ENCODE assay signal across 8 cellular contexts in the genomic region with DNA sequence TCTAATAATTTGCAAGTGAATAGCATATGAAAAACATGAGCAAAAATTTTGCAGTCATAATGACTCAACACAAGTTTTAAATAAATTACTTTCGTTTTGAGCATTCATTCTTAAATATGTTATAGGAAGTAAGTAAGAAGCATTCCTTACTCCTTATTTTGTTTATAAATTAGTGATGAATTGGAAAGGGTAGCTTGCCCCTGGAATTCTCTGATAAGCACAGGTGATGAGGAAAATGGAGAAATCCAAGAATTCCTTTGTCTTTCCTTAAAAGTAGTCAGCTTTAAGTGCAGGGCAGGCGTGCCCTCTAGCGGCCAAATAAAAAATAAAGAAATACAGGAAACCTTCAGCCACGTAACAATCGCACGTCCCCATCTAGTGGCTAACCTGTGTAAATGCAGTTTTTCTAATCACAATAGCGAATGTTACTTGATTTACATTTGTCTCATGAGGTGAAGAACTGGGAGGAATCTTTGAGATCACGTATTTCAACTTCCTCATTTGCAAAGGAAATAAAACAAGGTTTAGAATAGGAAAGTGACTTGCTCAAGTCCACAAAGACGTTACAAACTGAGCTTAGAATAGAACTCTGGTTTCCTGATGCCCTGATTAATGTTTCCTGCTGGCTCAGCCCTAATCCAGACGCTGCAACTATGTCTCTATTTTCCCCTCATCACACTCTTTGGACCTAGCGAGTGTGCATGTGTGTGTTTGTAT. TPM values are rescaled to one million over a fixed set of nuclear protein-coding genes. Genes with fewer than 3 reads are reported as not detected.
DNase-seq lines count a peak whose midpoint lies in the region; TF ChIP-seq lines count a peak whose summit lies in the region.

No MANE protein-coding gene starts in this region.

- no peaks in the 10 kb centered on the region for H3K9me3 Mint-ChIP-seq in activated naive CD8-positive, alpha-beta T cell (ENCODE audit: low read depth)

- no peaks in the 10 kb centered on the region for H3K27me3 Mint-ChIP-seq in activated naive CD8-positive, alpha-beta T cell

- peaks cover 15% of the 10 kb centered on the region for H3K4me1 Mint-ChIP-seq in activated naive CD8-positive, alpha-beta T cell (ENCODE audit: low read depth)

- peak overlapping the region; percentile 79 for H3K4me3 Mint-ChIP-seq in activated naive CD8-positive, alpha-beta T cell

- H3K4me3 ChIP-seq in GM06990 (replicated peaks; ENCODE audit: low read depth, low read length) (peak overlapping the region; percentile 30), NB4 (ENCODE audit: low read depth, low read length) (peak overlapping the region; percentile 22), left ventricle myocardium inferior (peak overlapping the region; percentile 32), skeletal muscle cell (ENCODE audit: low read depth, low read length) (no peak overlapping the region)

- H3K4me1 ChIP-seq in left ventricle myocardium inferior, result no peaks in the 10 kb centered on the region

- H3K27ac ChIP-seq in left ventricle myocardium inferior (replicated peaks), result no peak overlapping the region

- no peaks in the 10 kb centered on the region for H3K36me3 Mint-ChIP-seq in activated naive CD8-positive, alpha-beta T cell

- TF ChIP-seq POLR2A in NB4 (IDR thresholded peaks at IDR 0.05; ENCODE audit: extremely low read depth, insufficient read length), result no peak

- no peaks in the 10 kb centered on the region for H3K27me3 ChIP-seq in GM06990 (replicated peaks; ENCODE audit: control insufficient read depth, insufficient read depth, low read length)
- H3K27me3 ChIP-seq in left ventricle myocardium inferior (ENCODE audit: low read depth), result peaks cover 3% of the 10 kb centered on the region

- no peaks in the 10 kb centered on the region for H3K9me3 ChIP-seq in left ventricle myocardium inferior (replicated peaks)

- TF ChIP-seq CTCF in GM06990 (IDR thresholded peaks at IDR 0.05; ENCODE audit: insufficient read depth, low read length, poor library complexity, severe bottlenecking) (peak; percentile 74), NB4 (IDR thresholded peaks at IDR 0.05; ENCODE audit: low read depth, low read length) (peak; percentile 92), left ventricle myocardium inferior (IDR thresholded peaks at IDR 0.05; ENCODE audit: borderline replicate concordance) (peak; percentile 79)

- no peaks in the 10 kb centered on the region for H3K36me3 ChIP-seq in GM06990 (ENCODE audit: control insufficient read depth, insufficient read depth, low read length)
- H3K36me3 ChIP-seq in left ventricle myocardium inferior, result no peaks in the 10 kb centered on the region

- H3K27ac Mint-ChIP-seq in activated naive CD8-positive, alpha-beta T cell, result peak overlapping the region; percentile 83

- intact Hi-C loops in left ventricle myocardium inferior (cut with micrococcal nuclease), result no loop called here

- DNase-seq in GM06990 (ENCODE audit: extremely low read depth, insufficient read length) (peak; percentile 72), HCEC 1CT (peak; percentile 75), NB4 (ENCODE audit: low read depth) (peak; percentile 90), left ventricle myocardium inferior (no peak), skeletal muscle cell (ENCODE audit: low read depth) (peak; percentile 31), NK-92 (lab: John Stamatoyannopoulos, UW; ENCODE audit: unreplicated experiment) (no peak), GM19238 (ENCODE audit: insufficient read length, low spot score) (no peak)

RNA-seq across cellular contexts. Expression of a gene that starts 47.2 kb away (rescaled TPM):
- total RNA-seq in left ventricle myocardium inferior, result 34.0 TPM

Comparison
In these comparisons a context has a peak if more than half of its experiments do, and no peak if none do; other contexts are left out.
1. DNase-seq: peak in GM06990 (single experiment), HCEC 1CT (single experiment), NB4 (single experiment) and skeletal muscle cell (single experiment); none in left ventricle myocardium inferior (single experiment), NK-92 (single experiment) and GM19238 (single experiment).
2. Peak in every context shown above with its lines, with median percentiles within 50 percentile points of each other: CTCF ChIP-seq.